ENCODE assay signal across 1 cellular context in genomic region chr9:134659688-134660131, GRCh38.
TF ChIP-seq lines count a peak whose summit lies in the region.

No MANE protein-coding gene starts in this region.

TF ChIP-seq in HepG2, 621 proteins besides CTCF, POLR2A, EP300 and RAD21:
- TF ChIP-seq ZHX2 (IDR thresholded peaks at IDR 0.05; ENCODE audit: low read depth) (no peak), ZHX2 (CRISPR knock-in tag; IDR thresholded peaks at IDR 0.05; ENCODE audit: borderline replicate concordance) (no peak), ZNF747 (CRISPR knock-in tag; IDR thresholded peaks at IDR 0.05; ENCODE audit: borderline replicate concordance) (no peak), ZNF274 (CRISPR knock-in tag; IDR thresholded peaks at IDR 0.05) (no peak), MATR3 (CRISPR knock-in tag; IDR thresholded peaks at IDR 0.05) (no peak), IRX3 (CRISPR knock-in tag; IDR thresholded peaks at IDR 0.05; ENCODE audit: borderline replicate concordance, low read depth) (no peak), ZNF780A (CRISPR knock-in tag; IDR thresholded peaks at IDR 0.05) (no peak), ISL2 (CRISPR knock-in tag; IDR thresholded peaks at IDR 0.05) (no peak), ZNF639 (CRISPR knock-in tag; conservative IDR thresholded peaks at IDR 0.05) (no peak), KIAA2018 (CRISPR knock-in tag; IDR thresholded peaks at IDR 0.05; ENCODE audit: borderline replicate concordance) (no peak), SRSF1 (optimal IDR thresholded peaks at IDR 0.05; ENCODE audit: low read depth, low read length) (no peak)
